In the genomic region with DNA sequence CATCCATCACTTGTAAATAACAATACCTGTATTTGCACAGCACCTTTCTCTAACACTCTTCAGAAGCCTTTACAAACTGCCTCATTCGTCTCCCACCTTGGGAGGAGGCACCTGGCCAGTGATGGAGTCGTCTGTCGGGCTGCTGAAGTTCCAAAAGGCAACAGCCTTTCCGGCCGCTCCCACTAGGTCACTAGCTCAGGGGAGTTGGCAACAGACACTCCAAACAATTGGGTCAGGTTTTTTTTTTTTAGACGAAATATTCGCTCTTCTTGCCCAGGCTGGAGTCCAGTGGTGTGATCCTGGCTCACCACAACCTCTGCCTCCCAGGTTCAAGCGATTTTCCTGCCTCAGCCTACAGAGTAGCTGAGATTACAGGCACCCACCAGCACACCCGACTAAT, we compare ENCODE assay signal across 17 cellular contexts. TPM values are rescaled to one million over a fixed set of nuclear protein-coding genes. Genes with fewer than 3 reads are reported as not detected.
DNase-seq lines count a peak whose midpoint lies in the region; ATAC-seq and TF ChIP-seq lines count a peak whose summit lies in the region.
"Had no signal": no experiment of that assay in that cellular context is flagged by ENCODE, and none has a peak within 500 bp of the region (broad histone marks: within the 10 kb centered on the region; RNA-seq: fewer than 3 reads in every experiment).

No MANE protein-coding gene starts in this region.

- peaks cover 38 to 85% (median 64%) of the 10 kb centered on the region in 4 donors for H3K4me1 ChIP-seq in stomach

- peak overlapping the region; percentile 25 for H3K4me3 ChIP-seq in fibroblast of the aortic adventitia (ENCODE audit: low read depth, low read length)
- peak overlapping the region in 1 of 4 donors; percentile 22 for H3K4me3 ChIP-seq in stomach

- H3K9me3 ChIP-seq in stomach: no peaks in the 10 kb centered on the region

- H3K4me1 Mint-ChIP-seq in activated T-cell treated with anti-CD3 and anti-CD28 coated beads, Interleukin-2, amount 50 U/mL, for 24 hours (ENCODE audit: low read depth): peaks cover 59% of the 10 kb centered on the region
- H3K4me1 Mint-ChIP-seq in WTC11: peaks cover 29% of the 10 kb centered on the region

- no peaks in the 10 kb centered on the region for H3K9me3 Mint-ChIP-seq in activated T-cell treated with anti-CD3 and anti-CD28 coated beads, Interleukin-2, amount 50 U/mL, for 24 hours
- H3K9me3 Mint-ChIP-seq in WTC11: peaks cover 9% of the 10 kb centered on the region; the same call in 1 of the 2 replicates
- H3K9me3 Mint-ChIP-seq: T-helper 1 cell treated with Interleukin-12 subunit alpha and Interleukin-12 subunit beta and Interleukin-4 antibody, amounts not matched to agents 30 μg/mL and 1 μg/mL, for 36 hours had no signal

- CTCF ChIA-PET in WTC11 (lab: Charles Lee): interaction anchor here (0.8 kb wide), 1 partner anchor 19 kb away, joined by 3 read pairs; no protein-coding TSS in a partner anchor

- ATAC-seq in WTC11 (peak; percentile 5; the same call in 1 of the 2 replicates), HG03457 (IDR thresholded peaks at IDR 0.05; ENCODE audit: unreplicated experiment) (no peak)
- ATAC-seq: left ventricle myocardium superior, Right ventricle myocardium inferior had no signal

- DNase-seq in activated T-cell treated with anti-CD3 and anti-CD28 coated beads, Interleukin-2, amount 50 U/mL, for 24 hours: no peak
- no peak for DNase-seq in activated T-cell treated with anti-CD3 and anti-CD28 coated beads, Interleukin-2, amount 50 U/mL, for 1 hour
- DNase-seq in WTC11 (ENCODE audit: low spot score) (no peak), fibroblast of the aortic adventitia (ENCODE audit: low read depth) (peak; percentile 17), stomach (no peak), NCI-H1694 treated with DMSO at 0.1 percent for 48 hours (lab: John Stamatoyannopoulos, UW) (no peak), GM03348 (ENCODE audit: low spot score) (no peak)
- DNase-seq: activated naive CD4-positive, alpha-beta T cell treated with anti-CD3 and anti-CD28 coated beads, Interleukin-2, amount 50 U/mL, for 16 hours; caudate nucleus; foreskin melanocyte; Kasumi-1; left ventricle myocardium superior; NCI-H1436 treated with DMSO at 0.1 percent for 48 hours had no signal

- no peak for TF ChIP-seq POLR2A in stomach (IDR thresholded peaks at IDR 0.05)

- H3K27me3 ChIP-seq in stomach: no peaks in the 10 kb centered on the region

- no peak overlapping the region for H3K4me3 Mint-ChIP-seq in activated T-cell treated with anti-CD3 and anti-CD28 coated beads, Interleukin-2, amount 50 U/mL, for 24 hours
- no peak overlapping the region for H3K4me3 Mint-ChIP-seq in WTC11

- H3K27ac Mint-ChIP-seq in activated T-cell treated with anti-CD3 and anti-CD28 coated beads, Interleukin-2, amount 50 U/mL, for 24 hours: peak overlapping the region; percentile 74
- H3K27ac Mint-ChIP-seq in WTC11: peak overlapping the region; percentile 37; the same call in 1 of the 2 replicates
- H3K27ac Mint-ChIP-seq: T-helper 1 cell treated with Interleukin-12 subunit alpha and Interleukin-12 subunit beta and Interleukin-4 antibody, amounts not matched to agents 30 μg/mL and 1 μg/mL, for 36 hours had no signal

- intact Hi-C loops in stomach (cut with DNase I; ENCODE audit: low total_unique reads): no loop called here

- TF ChIP-seq CTCF in WTC11 (IDR thresholded peaks at IDR 0.05) (no peak), fibroblast of the aortic adventitia (IDR thresholded peaks at IDR 0.05; ENCODE audit: insufficient read depth, low read length) (no peak), stomach (IDR thresholded peaks at IDR 0.05) (no peak)

- no peaks in the 10 kb centered on the region for H3K27me3 Mint-ChIP-seq in activated T-cell treated with anti-CD3 and anti-CD28 coated beads, Interleukin-2, amount 50 U/mL, for 24 hours
- peaks cover 3% of the 10 kb centered on the region for H3K27me3 Mint-ChIP-seq in WTC11 (ENCODE audit: low read depth)

- peaks cover 0 to 36% (median 17%) of the 10 kb centered on the region in 4 donors for H3K36me3 ChIP-seq in stomach

- peak overlapping the region in 4 of 5 donors; percentile 22 to 100 (median 58) for H3K27ac ChIP-seq in stomach
- H3K27ac ChIP-seq: parathyroid adenoma had no signal

- peaks cover 69% of the 10 kb centered on the region for H3K36me3 Mint-ChIP-seq in activated T-cell treated with anti-CD3 and anti-CD28 coated beads, Interleukin-2, amount 50 U/mL, for 24 hours (ENCODE audit: low read depth)
- H3K36me3 Mint-ChIP-seq in WTC11: peaks cover 18% of the 10 kb centered on the region

- POLR2A ChIA-PET in WTC11 (lab: Charles Lee): no interaction called here

- TF ChIP-seq EP300 in stomach (IDR thresholded peaks at IDR 0.05): no peak

- 33 to 64% (median 41%) methylated on average over 9 of the region's 9 CpGs for WGBS in stomach, 5 donors

TF ChIP-seq in WTC11, 78 proteins besides CTCF, POLR2A, EP300 and RAD21:
- no peak for TF ChIP-seq CREB1 (CRISPR knock-in tag; IDR thresholded peaks at IDR 0.05)
- TF ChIP-seq, protein P1, sequence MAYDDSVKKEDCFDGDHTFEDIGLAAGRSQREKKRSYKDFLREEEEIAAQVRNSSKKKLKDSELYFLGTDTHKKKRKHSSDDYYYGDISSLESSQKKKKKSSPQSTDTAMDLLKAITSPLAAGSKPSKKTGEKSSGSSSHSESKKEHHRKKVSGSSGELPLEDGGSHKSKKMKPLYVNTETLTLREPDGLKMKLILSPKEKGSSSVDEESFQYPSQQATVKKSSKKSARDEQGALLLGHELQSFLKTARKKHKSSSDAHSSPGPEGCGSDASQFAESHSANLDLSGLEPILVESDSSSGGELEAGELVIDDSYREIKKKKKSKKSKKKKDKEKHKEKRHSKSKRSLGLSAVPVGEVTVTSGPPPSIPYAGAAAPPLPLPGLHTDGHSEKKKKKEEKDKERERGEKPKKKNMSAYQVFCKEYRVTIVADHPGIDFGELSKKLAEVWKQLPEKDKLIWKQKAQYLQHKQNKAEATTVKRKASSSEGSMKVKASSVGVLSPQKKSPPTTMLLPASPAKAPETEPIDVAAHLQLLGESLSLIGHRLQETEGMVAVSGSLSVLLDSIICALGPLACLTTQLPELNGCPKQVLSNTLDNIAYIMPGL (CRISPR knock-in tag; IDR thresholded peaks at IDR 0.05): no peak
- no peak for TF ChIP-seq ZNF423 (CRISPR knock-in tag; IDR thresholded peaks at IDR 0.05)
- no peak for TF ChIP-seq FOXJ3 (CRISPR knock-in tag; IDR thresholded peaks at IDR 0.05; ENCODE audit: borderline replicate concordance)
- TF ChIP-seq, protein P2, sequence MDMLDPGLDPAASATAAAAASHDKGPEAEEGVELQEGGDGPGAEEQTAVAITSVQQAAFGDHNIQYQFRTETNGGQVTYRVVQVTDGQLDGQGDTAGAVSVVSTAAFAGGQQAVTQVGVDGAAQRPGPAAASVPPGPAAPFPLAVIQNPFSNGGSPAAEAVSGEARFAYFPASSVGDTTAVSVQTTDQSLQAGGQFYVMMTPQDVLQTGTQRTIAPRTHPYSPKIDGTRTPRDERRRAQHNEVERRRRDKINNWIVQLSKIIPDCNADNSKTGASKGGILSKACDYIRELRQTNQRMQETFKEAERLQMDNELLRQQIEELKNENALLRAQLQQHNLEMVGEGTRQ (CRISPR knock-in tag; IDR thresholded peaks at IDR 0.05): no peak
- TF ChIP-seq, protein P3, sequence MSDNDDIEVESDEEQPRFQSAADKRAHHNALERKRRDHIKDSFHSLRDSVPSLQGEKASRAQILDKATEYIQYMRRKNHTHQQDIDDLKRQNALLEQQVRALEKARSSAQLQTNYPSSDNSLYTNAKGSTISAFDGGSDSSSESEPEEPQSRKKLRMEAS (CRISPR knock-in tag; IDR thresholded peaks at IDR 0.05): no peak
- TF ChIP-seq, protein P4, sequence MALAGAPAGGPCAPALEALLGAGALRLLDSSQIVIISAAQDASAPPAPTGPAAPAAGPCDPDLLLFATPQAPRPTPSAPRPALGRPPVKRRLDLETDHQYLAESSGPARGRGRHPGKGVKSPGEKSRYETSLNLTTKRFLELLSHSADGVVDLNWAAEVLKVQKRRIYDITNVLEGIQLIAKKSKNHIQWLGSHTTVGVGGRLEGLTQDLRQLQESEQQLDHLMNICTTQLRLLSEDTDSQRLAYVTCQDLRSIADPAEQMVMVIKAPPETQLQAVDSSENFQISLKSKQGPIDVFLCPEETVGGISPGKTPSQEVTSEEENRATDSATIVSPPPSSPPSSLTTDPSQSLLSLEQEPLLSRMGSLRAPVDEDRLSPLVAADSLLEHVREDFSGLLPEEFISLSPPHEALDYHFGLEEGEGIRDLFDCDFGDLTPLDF (CRISPR knock-in tag; IDR thresholded peaks at IDR 0.05): no peak
- TF ChIP-seq, protein P5, sequence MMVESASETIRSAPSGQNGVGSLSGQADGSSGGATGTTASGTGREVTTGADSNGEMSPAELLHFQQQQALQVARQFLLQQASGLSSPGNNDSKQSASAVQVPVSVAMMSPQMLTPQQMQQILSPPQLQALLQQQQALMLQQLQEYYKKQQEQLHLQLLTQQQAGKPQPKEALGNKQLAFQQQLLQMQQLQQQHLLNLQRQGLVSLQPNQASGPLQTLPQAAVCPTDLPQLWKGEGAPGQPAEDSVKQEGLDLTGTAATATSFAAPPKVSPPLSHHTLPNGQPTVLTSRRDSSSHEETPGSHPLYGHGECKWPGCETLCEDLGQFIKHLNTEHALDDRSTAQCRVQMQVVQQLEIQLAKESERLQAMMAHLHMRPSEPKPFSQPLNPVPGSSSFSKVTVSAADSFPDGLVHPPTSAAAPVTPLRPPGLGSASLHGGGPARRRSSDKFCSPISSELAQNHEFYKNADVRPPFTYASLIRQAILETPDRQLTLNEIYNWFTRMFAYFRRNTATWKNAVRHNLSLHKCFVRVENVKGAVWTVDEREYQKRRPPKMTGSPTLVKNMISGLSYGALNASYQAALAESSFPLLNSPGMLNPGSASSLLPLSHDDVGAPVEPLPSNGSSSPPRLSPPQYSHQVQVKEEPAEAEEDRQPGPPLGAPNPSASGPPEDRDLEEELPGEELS (CRISPR knock-in tag; IDR thresholded peaks at IDR 0.05): no peak
- TF ChIP-seq, protein P6, sequence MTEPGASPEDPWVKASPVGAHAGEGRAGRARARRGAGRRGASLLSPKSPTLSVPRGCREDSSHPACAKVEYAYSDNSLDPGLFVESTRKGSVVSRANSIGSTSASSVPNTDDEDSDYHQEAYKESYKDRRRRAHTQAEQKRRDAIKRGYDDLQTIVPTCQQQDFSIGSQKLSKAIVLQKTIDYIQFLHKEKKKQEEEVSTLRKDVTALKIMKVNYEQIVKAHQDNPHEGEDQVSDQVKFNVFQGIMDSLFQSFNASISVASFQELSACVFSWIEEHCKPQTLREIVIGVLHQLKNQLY (CRISPR knock-in tag; IDR thresholded peaks at IDR 0.05): no peak
- TF ChIP-seq RORB (CRISPR knock-in tag; IDR thresholded peaks at IDR 0.05): no peak

RNA-seq across cellular contexts. Expression of a gene that starts 4.0 kb away (rescaled TPM):
- total RNA-seq in WTC11 (2021): 46.7 to 47.7 TPM (median 47.5 TPM) in 3 replicates
- 28.9 and 49.3 TPM in 2 replicates for total RNA-seq in fibroblast of the aortic adventitia (ENCODE audit: low replicate concordance)
- total RNA-seq in stomach: 100 to 1,000 TPM in 2 of 5 donors, 10 to 100 TPM in 2, 1 to 10 TPM in 1; 9.3 to 184 (median 66.9) TPM
- polyA plus RNA-seq in stomach: 100 to 1,000 TPM in 2 of 3 donors, 10 to 100 TPM in 1; 52.6 to 161 (median 150) TPM
